ENCODE assay signal across 19 cellular contexts in genomic region chr17:19392303-19392702, GRCh38. TPM values are rescaled to one million over a fixed set of nuclear protein-coding genes. Genes with fewer than 3 reads are reported as not detected.
"Had no signal": no experiment of that assay in that cellular context is flagged by ENCODE, and none has a peak within 500 bp of the region (broad histone marks: within the 10 kb centered on the region; RNA-seq: fewer than 3 reads in every experiment).

No MANE protein-coding gene starts in this region.

- H3K36me3 ChIP-seq: brain microvascular endothelial cell, left ventricle myocardium inferior had no signal

- H3K9me3 ChIP-seq: left ventricle myocardium inferior, psoas muscle had no signal

- H3K27me3 ChIP-seq: brain microvascular endothelial cell, dorsolateral prefrontal cortex, hepatocyte had no signal

- H3K9me3 Mint-ChIP-seq: activated CD4-positive, alpha-beta T cell treated with anti-CD3 and anti-CD28 coated beads, Interleukin-2, amount 10 ng/mL, durations not matched to agents 24 days and 14 days; activated naive CD8-positive, alpha-beta T cell treated with anti-CD3 and anti-CD28 coated beads for 36 hours; activated T-cell treated with anti-CD3 and anti-CD28 coated beads, Interleukin-2, amount 50 U/mL, for 72 hours; nephron progenitor cell; stimulated activated naive B cell treated with anti-CD40 and anti-IgM and Interleukin-4, amounts not matched to agents 10 μg/mL and 1 μg/mL and 100 μg/mL, for 72 hours; T-helper 2 cell treated with Interferon-gamma antibody and Interleukin-4, amounts not matched to agents 5 μg/mL and 100 μg/mL, for 36 hours had no signal

- H3K4me3 ChIP-seq: dorsolateral prefrontal cortex, hepatocyte, left ventricle myocardium inferior, psoas muscle had no signal

- H3K36me3 Mint-ChIP-seq: activated naive CD8-positive, alpha-beta T cell treated with anti-CD3 and anti-CD28 coated beads for 36 hours had no signal

- H3K79me2 ChIP-seq: hepatocyte had no signal

- FAIRE-seq: keratinocyte had no signal

- DNase-seq: activated CD4-positive, alpha-beta T cell treated with anti-CD3 and anti-CD28 coated beads, Interleukin-2, amount 10 ng/mL, durations not matched to agents 24 days and 14 days; activated CD4-positive, CD25-positive, alpha-beta regulatory T cell; activated CD8-positive, alpha-beta memory T cell treated with anti-CD3 and anti-CD28 coated beads, Interleukin-2, amount 50 U/mL, for 4 hours; activated CD8-positive, alpha-beta T cell treated with anti-CD3 and anti-CD28 coated beads, Interleukin-2, amount 10 ng/mL, durations not matched to agents 7 days and 5 days; activated gamma-delta T cell; activated naive CD8-positive, alpha-beta T cell treated with anti-CD3 and anti-CD28 coated beads for 36 hours; activated T-cell treated with anti-CD3 and anti-CD28 coated beads, Interleukin-2, amount 50 U/mL, for 72 hours; amygdala; brain microvascular endothelial cell; left ventricle myocardium inferior; nephron progenitor cell; psoas muscle; stimulated activated CD4-positive, alpha-beta T cell treated with anti-CD3 and anti-CD28 coated beads, Interleukin-2, amount 100 ng/mL, for 48 hours; stimulated activated naive B cell treated with anti-CD40 and anti-IgM and Interleukin-4, amounts not matched to agents 10 μg/mL and 1 μg/mL and 100 μg/mL, for 72 hours; trophoblast cell had no signal

- H3K27ac ChIP-seq: brain microvascular endothelial cell, dorsolateral prefrontal cortex, hepatocyte, left ventricle myocardium inferior, psoas muscle had no signal

- H3K4me3 Mint-ChIP-seq: activated CD4-positive, alpha-beta T cell treated with anti-CD3 and anti-CD28 coated beads, Interleukin-2, amount 10 ng/mL, durations not matched to agents 24 days and 14 days; activated CD8-positive, alpha-beta T cell treated with anti-CD3 and anti-CD28 coated beads, Interleukin-2, amount 10 ng/mL, durations not matched to agents 7 days and 5 days; activated naive CD8-positive, alpha-beta T cell treated with anti-CD3 and anti-CD28 coated beads for 36 hours; activated T-cell treated with anti-CD3 and anti-CD28 coated beads, Interleukin-2, amount 50 U/mL, for 72 hours; nephron progenitor cell; stimulated activated naive B cell treated with anti-CD40 and anti-IgM and Interleukin-4, amounts not matched to agents 10 μg/mL and 1 μg/mL and 100 μg/mL, for 72 hours; T-helper 2 cell treated with Interferon-gamma antibody and Interleukin-4, amounts not matched to agents 5 μg/mL and 100 μg/mL, for 36 hours had no signal

- H3K27ac Mint-ChIP-seq: activated CD4-positive, alpha-beta T cell treated with anti-CD3 and anti-CD28 coated beads, Interleukin-2, amount 10 ng/mL, durations not matched to agents 24 days and 14 days; activated CD8-positive, alpha-beta T cell treated with anti-CD3 and anti-CD28 coated beads, Interleukin-2, amount 10 ng/mL, durations not matched to agents 7 days and 5 days; activated naive CD8-positive, alpha-beta T cell treated with anti-CD3 and anti-CD28 coated beads for 36 hours; activated T-cell treated with anti-CD3 and anti-CD28 coated beads, Interleukin-2, amount 50 U/mL, for 72 hours; nephron progenitor cell; stimulated activated naive B cell treated with anti-CD40 and anti-IgM and Interleukin-4, amounts not matched to agents 10 μg/mL and 1 μg/mL and 100 μg/mL, for 72 hours; T-helper 2 cell treated with Interferon-gamma antibody and Interleukin-4, amounts not matched to agents 5 μg/mL and 100 μg/mL, for 36 hours had no signal

- H2AFZ ChIP-seq: hepatocyte had no signal

- ATAC-seq: activated CD8-positive, alpha-beta T cell treated with anti-CD3 and anti-CD28 coated beads, Interleukin-2, amount 10 ng/mL, durations not matched to agents 7 days and 5 days; activated T-cell treated with anti-CD3 and anti-CD28 coated beads, Interleukin-2, amount 50 U/mL, for 72 hours; psoas muscle; stimulated activated naive B cell treated with anti-CD40 and anti-IgM and Interleukin-4, amounts not matched to agents 10 μg/mL and 1 μg/mL and 100 μg/mL, for 72 hours had no signal

- H3K4me2 ChIP-seq: hepatocyte had no signal

RNA-seq across cellular contexts. Expression of gene MFAP4, which starts 5.3 kb away (rescaled TPM):
- total RNA-seq: activated CD4-positive, alpha-beta T cell treated with anti-CD3 and anti-CD28 coated beads, Interleukin-2, amount 10 ng/mL, durations not matched to agents 24 days and 14 days; activated CD8-positive, alpha-beta T cell treated with anti-CD3 and anti-CD28 coated beads, Interleukin-2, amount 10 ng/mL, durations not matched to agents 7 days and 5 days had no signal
- polyA plus RNA-seq: keratinocyte had no signal
